1 cellular context compared by ENCODE assay signal in genomic region chr2:3519255-3520190, GRCh38.
A peak's percentile ranks its signal among the peaks of the same experiment; 100 is the strongest.
TF ChIP-seq lines count a peak whose summit lies in the region.

A gene with protein sequence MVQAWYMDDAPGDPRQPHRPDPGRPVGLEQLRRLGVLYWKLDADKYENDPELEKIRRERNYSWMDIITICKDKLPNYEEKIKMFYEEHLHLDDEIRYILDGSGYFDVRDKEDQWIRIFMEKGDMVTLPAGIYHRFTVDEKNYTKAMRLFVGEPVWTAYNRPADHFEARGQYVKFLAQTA (minus strand): TSS chr2:3519531. CDS start chr2:3519487, 44 bp downstream.

TF ChIP-seq in HepG2, 621 proteins besides CTCF, POLR2A, EP300 and RAD21 (continued from another document and continues in another):
- TF ChIP-seq BCLAF1 (IDR thresholded peaks at IDR 0.05): no peak
- no peak for TF ChIP-seq MIER3 (CRISPR knock-in tag; IDR thresholded peaks at IDR 0.05; ENCODE audit: borderline replicate concordance)
- no peak for TF ChIP-seq HMGA1 (CRISPR knock-in tag; conservative IDR thresholded peaks at IDR 0.05)
- TF ChIP-seq ZBTB4 (CRISPR knock-in tag; IDR thresholded peaks at IDR 0.05; ENCODE audit: borderline replicate concordance): peak; percentile 76
- peak; percentile 61; the same call in 1 of the 2 replicates for TF ChIP-seq MEF2D (CRISPR knock-in tag; IDR thresholded peaks at IDR 0.05)
- TF ChIP-seq ZNF260 (CRISPR knock-in tag; IDR thresholded peaks at IDR 0.05; ENCODE audit: borderline replicate concordance, low read depth): peak; percentile 97
- TF ChIP-seq, protein P1, sequence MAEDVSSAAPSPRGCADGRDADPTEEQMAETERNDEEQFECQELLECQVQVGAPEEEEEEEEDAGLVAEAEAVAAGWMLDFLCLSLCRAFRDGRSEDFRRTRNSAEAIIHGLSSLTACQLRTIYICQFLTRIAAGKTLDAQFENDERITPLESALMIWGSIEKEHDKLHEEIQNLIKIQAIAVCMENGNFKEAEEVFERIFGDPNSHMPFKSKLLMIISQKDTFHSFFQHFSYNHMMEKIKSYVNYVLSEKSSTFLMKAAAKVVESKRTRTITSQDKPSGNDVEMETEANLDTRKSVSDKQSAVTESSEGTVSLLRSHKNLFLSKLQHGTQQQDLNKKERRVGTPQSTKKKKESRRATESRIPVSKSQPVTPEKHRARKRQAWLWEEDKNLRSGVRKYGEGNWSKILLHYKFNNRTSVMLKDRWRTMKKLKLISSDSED (CRISPR knock-in tag; IDR thresholded peaks at IDR 0.05): no peak
- TF ChIP-seq ZNF737 (CRISPR knock-in tag; IDR thresholded peaks at IDR 0.05; ENCODE audit: borderline replicate concordance): no peak
- TF ChIP-seq ARID2 (CRISPR knock-in tag; IDR thresholded peaks at IDR 0.05; ENCODE audit: borderline replicate concordance): peak; percentile 100
- TF ChIP-seq, protein P2, sequence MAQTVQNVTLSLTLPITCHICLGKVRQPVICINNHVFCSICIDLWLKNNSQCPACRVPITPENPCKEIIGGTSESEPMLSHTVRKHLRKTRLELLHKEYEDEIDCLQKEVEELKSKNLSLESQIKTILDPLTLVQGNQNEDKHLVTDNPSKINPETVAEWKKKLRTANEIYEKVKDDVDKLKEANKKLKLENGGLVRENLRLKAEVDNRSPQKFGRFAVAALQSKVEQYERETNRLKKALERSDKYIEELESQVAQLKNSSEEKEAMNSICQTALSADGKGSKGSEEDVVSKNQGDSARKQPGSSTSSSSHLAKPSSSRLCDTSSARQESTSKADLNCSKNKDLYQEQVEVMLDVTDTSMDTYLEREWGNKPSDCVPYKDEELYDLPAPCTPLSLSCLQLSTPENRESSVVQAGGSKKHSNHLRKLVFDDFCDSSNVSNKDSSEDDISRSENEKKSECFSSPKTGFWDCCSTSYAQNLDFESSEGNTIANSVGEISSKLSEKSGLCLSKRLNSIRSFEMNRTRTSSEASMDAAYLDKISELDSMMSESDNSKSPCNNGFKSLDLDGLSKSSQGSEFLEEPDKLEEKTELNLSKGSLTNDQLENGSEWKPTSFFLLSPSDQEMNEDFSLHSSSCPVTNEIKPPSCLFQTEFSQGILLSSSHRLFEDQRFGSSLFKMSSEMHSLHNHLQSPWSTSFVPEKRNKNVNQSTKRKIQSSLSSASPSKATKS (CRISPR knock-in tag; IDR thresholded peaks at IDR 0.05): no peak; the same call in 1 of the 2 replicates
- TF ChIP-seq, protein P3, sequence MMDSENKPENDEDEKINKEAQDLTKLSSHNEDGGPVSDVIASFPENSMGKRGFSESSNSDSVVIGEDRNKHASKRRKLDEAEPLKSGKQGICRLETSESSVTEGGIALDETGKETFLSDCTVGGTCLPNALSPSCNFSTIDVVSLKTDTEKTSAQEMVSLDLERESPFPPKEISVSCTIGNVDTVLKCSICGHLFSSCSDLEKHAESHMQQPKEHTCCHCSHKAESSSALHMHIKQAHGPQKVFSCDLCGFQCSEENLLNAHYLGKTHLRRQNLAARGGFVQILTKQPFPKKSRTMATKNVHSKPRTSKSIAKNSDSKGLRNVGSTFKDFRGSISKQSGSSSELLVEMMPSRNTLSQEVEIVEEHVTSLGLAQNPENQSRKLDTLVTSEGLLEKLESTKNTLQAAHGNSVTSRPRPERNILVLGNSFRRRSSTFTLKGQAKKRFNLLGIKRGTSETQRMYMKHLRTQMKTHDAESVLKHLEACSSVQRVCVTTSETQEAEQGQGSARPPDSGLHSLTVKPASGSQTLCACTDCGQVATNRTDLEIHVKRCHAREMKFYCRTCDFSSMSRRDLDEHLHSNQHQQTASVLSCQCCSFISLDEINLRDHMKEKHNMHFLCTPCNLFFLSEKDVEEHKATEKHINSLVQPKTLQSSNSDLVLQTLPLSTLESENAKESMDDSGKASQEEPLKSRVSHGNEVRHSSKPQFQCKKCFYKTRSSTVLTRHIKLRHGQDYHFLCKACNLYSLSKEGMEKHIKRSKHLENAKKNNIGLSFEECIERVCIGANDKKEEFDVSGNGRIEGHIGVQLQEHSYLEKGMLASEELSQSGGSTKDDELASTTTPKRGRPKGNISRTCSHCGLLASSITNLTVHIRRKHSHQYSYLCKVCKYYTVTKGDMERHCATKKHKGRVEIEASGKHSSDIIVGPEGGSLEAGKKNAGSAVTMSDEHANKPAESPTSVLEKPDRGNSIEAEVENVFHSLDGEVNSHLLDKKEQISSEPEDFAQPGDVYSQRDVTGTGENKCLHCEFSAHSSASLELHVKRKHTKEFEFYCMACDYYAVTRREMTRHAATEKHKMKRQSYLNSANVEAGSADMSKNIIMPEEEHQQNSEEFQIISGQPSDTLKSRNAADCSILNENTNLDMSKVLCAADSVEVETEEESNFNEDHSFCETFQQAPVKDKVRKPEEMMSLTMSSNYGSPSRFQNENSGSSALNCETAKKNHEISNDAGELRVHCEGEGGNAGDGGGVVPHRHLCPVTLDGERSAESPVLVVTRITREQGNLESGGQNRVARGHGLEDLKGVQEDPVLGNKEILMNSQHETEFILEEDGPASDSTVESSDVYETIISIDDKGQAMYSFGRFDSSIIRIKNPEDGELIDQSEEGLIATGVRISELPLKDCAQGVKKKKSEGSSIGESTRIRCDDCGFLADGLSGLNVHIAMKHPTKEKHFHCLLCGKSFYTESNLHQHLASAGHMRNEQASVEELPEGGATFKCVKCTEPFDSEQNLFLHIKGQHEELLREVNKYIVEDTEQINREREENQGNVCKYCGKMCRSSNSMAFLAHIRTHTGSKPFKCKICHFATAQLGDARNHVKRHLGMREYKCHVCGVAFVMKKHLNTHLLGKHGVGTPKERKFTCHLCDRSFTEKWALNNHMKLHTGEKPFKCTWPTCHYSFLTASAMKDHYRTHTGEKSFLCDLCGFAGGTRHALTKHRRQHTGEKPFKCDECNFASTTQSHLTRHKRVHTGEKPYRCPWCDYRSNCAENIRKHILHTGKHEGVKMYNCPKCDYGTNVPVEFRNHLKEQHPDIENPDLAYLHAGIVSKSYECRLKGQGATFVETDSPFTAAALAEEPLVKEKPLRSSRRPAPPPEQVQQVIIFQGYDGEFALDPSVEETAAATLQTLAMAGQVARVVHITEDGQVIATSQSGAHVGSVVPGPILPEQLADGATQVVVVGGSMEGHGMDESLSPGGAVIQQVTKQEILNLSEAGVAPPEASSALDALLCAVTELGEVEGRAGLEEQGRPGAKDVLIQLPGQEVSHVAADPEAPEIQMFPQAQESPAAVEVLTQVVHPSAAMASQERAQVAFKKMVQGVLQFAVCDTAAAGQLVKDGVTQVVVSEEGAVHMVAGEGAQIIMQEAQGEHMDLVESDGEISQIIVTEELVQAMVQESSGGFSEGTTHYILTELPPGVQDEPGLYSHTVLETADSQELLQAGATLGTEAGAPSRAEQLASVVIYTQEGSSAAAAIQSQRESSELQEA (CRISPR knock-in tag; IDR thresholded peaks at IDR 0.05; ENCODE audit: not compliant biosample characterization): peak; percentile 100
- peak; percentile 53 for TF ChIP-seq ZBTB20 (CRISPR knock-in tag; IDR thresholded peaks at IDR 0.05; ENCODE audit: borderline replicate concordance, low read depth)
- peak; percentile 77 for TF ChIP-seq ZNF691 (CRISPR knock-in tag; IDR thresholded peaks at IDR 0.05; ENCODE audit: borderline replicate concordance, low read depth)
- TF ChIP-seq ZBTB34 (CRISPR knock-in tag; IDR thresholded peaks at IDR 0.05): peak; percentile 94
- peak; percentile 55; the same call in 1 of the 2 replicates for TF ChIP-seq ZSCAN21 (CRISPR knock-in tag; IDR thresholded peaks at IDR 0.05; ENCODE audit: borderline replicate concordance)
- TF ChIP-seq KAT7 (CRISPR knock-in tag; IDR thresholded peaks at IDR 0.05; ENCODE audit: borderline replicate concordance): peak; percentile 96
- TF ChIP-seq CCDC6 (CRISPR knock-in tag; IDR thresholded peaks at IDR 0.05): peak; percentile 83; the same call in 1 of the 2 replicates
- no peak for TF ChIP-seq HDAC6 (IDR thresholded peaks at IDR 0.05; ENCODE audit: low read depth, low read length)
- peak; percentile 72; the same call in 1 of the 2 replicates for TF ChIP-seq GFI1 (CRISPR knock-in tag; IDR thresholded peaks at IDR 0.05; ENCODE audit: borderline replicate concordance)
- TF ChIP-seq ZBTB7A (CRISPR knock-in tag; IDR thresholded peaks at IDR 0.05): peak; percentile 41; the same call in 1 of the 2 replicates
- no peak for TF ChIP-seq SNRNP70 (IDR thresholded peaks at IDR 0.05; ENCODE audit: low read depth, low read length)
- no peak for TF ChIP-seq PRPF4 (IDR thresholded peaks at IDR 0.05; ENCODE audit: low read depth, low read length, poor library complexity, severe bottlenecking)
- TF ChIP-seq NCOR1 (IDR thresholded peaks at IDR 0.05; ENCODE audit: borderline replicate concordance, low read length): peak; percentile 38; the same call in 1 of the 2 replicates
- peak; percentile 95 for TF ChIP-seq TOE1 (CRISPR knock-in tag; IDR thresholded peaks at IDR 0.05)
- TF ChIP-seq ZNF720 (CRISPR knock-in tag; IDR thresholded peaks at IDR 0.05): peak; percentile 53; the same call in 1 of the 2 replicates
- peak; percentile 94 for TF ChIP-seq MAX (IDR thresholded peaks at IDR 0.05)
- peak; percentile 79; the same call in 1 of the 2 replicates for TF ChIP-seq DNMT3B (CRISPR knock-in tag; conservative IDR thresholded peaks at IDR 0.05)
- TF ChIP-seq TP53 (CRISPR knock-in tag; conservative IDR thresholded peaks at IDR 0.05): no peak; the same call in 1 of the 2 replicates
- TF ChIP-seq SIN3B (IDR thresholded peaks at IDR 0.05; ENCODE audit: low read length): no peak
- TF ChIP-seq KLF6 (CRISPR knock-in tag; IDR thresholded peaks at IDR 0.05): peak; percentile 87; the same call in 1 of the 2 replicates
